20 cellular contexts compared by ENCODE assay signal in the genomic region with DNA sequence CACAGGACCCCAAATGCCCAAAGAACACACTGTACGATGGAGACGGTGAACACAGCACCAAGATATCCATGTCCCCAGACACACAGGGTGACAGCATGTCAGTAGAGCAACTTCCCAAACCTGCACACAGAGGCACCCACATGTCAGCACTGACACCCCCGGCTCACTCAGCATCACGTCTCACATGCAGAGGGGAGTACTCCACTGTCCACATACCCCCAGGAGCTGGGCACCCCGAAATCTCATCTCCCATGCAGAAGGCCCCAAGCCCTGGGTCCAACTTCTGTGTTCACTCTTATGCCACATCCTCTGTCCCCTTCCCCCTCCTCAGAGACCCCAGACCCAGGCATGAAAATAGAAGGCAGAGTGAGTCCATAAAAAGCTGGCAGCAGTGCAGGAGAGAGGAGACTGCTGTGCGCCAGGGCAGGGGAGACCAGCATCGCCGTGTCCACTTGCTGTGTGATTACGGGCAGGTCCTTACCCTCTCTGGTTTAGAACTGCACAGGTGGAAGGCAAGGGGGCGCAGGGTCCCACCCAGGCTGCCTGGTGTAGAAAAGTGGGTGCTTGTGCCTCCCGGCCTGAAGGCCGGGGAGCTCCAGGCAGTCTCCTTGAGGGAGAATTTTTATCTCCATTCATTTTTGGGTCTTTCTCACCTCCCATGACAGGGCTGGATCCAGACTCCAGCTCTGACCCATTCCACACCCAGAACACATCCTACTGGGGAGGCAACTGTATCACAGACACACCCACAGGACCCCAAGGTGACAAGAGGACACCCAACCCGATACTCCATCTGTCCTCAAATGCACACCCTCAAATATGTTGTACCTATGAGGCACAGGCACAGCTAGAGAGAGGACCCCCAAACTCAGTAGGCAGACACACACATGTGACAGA. TPM values are rescaled to one million over a fixed set of nuclear protein-coding genes. Genes with fewer than 3 reads are reported as not detected.
A peak's percentile ranks its signal among the peaks of the same experiment; 100 is the strongest.
DNase-seq lines count a peak whose midpoint lies in the region; ATAC-seq, FAIRE-seq and TF ChIP-seq lines count a peak whose summit lies in the region.
"Had no signal": no experiment of that assay in that cellular context is flagged by ENCODE, and none has a peak within 500 bp of the region (broad histone marks: within the 10 kb centered on the region; RNA-seq: fewer than 3 reads in every experiment).

No MANE protein-coding gene starts in this region.

- H3K4me1 ChIP-seq in HEK293 (ENCODE audit: control insufficient read depth, insufficient read depth, low read length) (no peaks in the 10 kb centered on the region), GM12878 (ENCODE audit: control insufficient read depth, insufficient read depth, low read length) (no peaks in the 10 kb centered on the region), osteoblast (ENCODE audit: insufficient read depth, low read length) (no peaks in the 10 kb centered on the region)

- peak overlapping the region; percentile 3 for H3K27ac Mint-ChIP-seq in activated CD4-positive, alpha-beta T cell treated with anti-CD3 and anti-CD28 coated beads, Interleukin-2, amount 10 ng/mL, durations not matched to agents 7 days and 5 days
- H3K27ac Mint-ChIP-seq: stimulated activated memory B cell treated with anti-CD40 and anti-IgM and Interleukin-4, amounts not matched to agents 10 μg/mL and 1 μg/mL and 100 μg/mL, for 72 hours had no signal

- no peak for TF ChIP-seq EP300 in GM12878 (IDR thresholded peaks at IDR 0.05; ENCODE audit: borderline replicate concordance in 1 of 2, control insufficient read depth in 1 of 2, low read depth in 2 of 2, low read length in 2 of 2)

- H3K4me1 Mint-ChIP-seq in activated CD4-positive, alpha-beta T cell treated with anti-CD3 and anti-CD28 coated beads, Interleukin-2, amount 10 ng/mL, durations not matched to agents 7 days and 5 days = peaks cover 22% of the 10 kb centered on the region

- intact Hi-C loops in GM12878 (cut with micrococcal nuclease; ENCODE audit: unreplicated experiment) (no loop called here), Right ventricle myocardium superior (cut with DNase I) (no loop called here)

- SMC1A ChIA-PET in GM12878 (lab: Charles Lee; ENCODE audit: uncharacterized antibody, unreplicated experiment) = no interaction called here

- H3K36me3 Mint-ChIP-seq in activated CD4-positive, alpha-beta T cell treated with anti-CD3 and anti-CD28 coated beads, Interleukin-2, amount 10 ng/mL, durations not matched to agents 7 days and 5 days (ENCODE audit: low read depth) = peaks cover 18% of the 10 kb centered on the region

- no peaks in the 10 kb centered on the region for H3K9me3 ChIP-seq in HEK293 (ENCODE audit: control insufficient read depth, insufficient read depth, low read depth, low read length)
- H3K9me3 ChIP-seq in GM12878 (replicated peaks; ENCODE audit: control insufficient read depth, insufficient read depth, low read length) = no peaks in the 10 kb centered on the region
- H3K9me3 ChIP-seq in osteoblast (ENCODE audit: low read depth, low read length) = no peaks in the 10 kb centered on the region

- DNase-seq in activated CD4-positive, alpha-beta T cell treated with anti-CD3 and anti-CD28 coated beads, Interleukin-2, amount 10 ng/mL, durations not matched to agents 7 days and 5 days = peak; percentile 29
- no peak for DNase-seq in activated CD4-positive, alpha-beta T cell treated with anti-CD3 and anti-CD28 coated beads for 48 hours
- DNase-seq in GM12878 (ENCODE audit: low read depth, low spot score) (no peak), osteoblast (ENCODE audit: insufficient read length, low spot score, missing footprints) (peak; percentile 92), Right ventricle myocardium superior (no peak), NCI-H187 treated with DMSO at 0.1 percent for 48 hours (lab: John Stamatoyannopoulos, UW) (no peak)
- DNase-seq: activated CD4-positive, alpha-beta T cell treated with anti-CD3 and anti-CD28 coated beads for 4 hours; activated gamma-delta T cell treated with Interleukin-2 at 50 U/mL for 16 hours; central memory CD4-positive, alpha-beta T cell; HCEC 1CT; KG1; mesenchymal stem cell; NCI-H1417 treated with DMSO at 0.1 percent for 48 hours; NCI-H510A treated with DMSO at 0.1 percent for 48 hours had no signal

- H3K27me3 ChIP-seq in GM12878 (replicated peaks in 1 of 2; ENCODE audit: control insufficient read depth in 2 of 2, insufficient read depth in 2 of 2, low read length in 1 of 2) (peaks cover 3% of the 10 kb centered on the region in 2 experiments; a peak in 3 of 4 replicates), osteoblast (ENCODE audit: insufficient read depth, low read length) (peaks cover 51% of the 10 kb centered on the region)

- in situ Hi-C loops in GM12878 (cut with MboI) = no loop called here

- no peak for FAIRE-seq in GM12878 (lab: Jason Lieb, UNC)
- FAIRE-seq: frontal cortex had no signal

- CTCF ChIA-PET in activated CD4-positive, alpha-beta T cell treated with anti-CD3 and anti-CD28 coated beads, Interleukin-2, amount 10 ng/mL, durations not matched to agents 7 days and 5 days (lab: Charles Lee) = interaction anchor here (1.1 to 2.0 kb wide), 2 partner anchors 8 to 25 kb away, joined by 3 to 5 read pairs; no protein-coding TSS in a partner anchor
- CTCF ChIA-PET in HEK293 (lab: Yijun Ruan, JAX) (interaction anchor here (0.6 to 1.0 kb wide), 4 partner anchors 23 to 121 kb away, joined by 3 to 4 read pairs (median 3); no protein-coding TSS in a partner anchor), GM12878 (lab: Yijun Ruan, JAX) (no interaction called here)

- TF ChIP-seq POLR2A in GM12878 (IDR thresholded peaks at IDR 0.05; ENCODE audit: low read depth, low read length) = peak; percentile 47; the same call in 1 of the 2 replicates

- peaks cover 4 to 10% of the 10 kb centered on the region in 2 experiments for H3K36me3 ChIP-seq in HEK293 (ENCODE audit: control insufficient read depth in 2 of 2, insufficient read depth in 1 of 2, low read length in 2 of 2)
- peaks cover 0 to 4% of the 10 kb centered on the region in 2 experiments; a peak in 3 of 4 replicates for H3K36me3 ChIP-seq in GM12878 (ENCODE audit: control insufficient read depth in 2 of 2, insufficient read depth in 2 of 2, low read length in 1 of 2)
- peaks cover 7% of the 10 kb centered on the region for H3K36me3 ChIP-seq in osteoblast (ENCODE audit: insufficient read depth, low read length)

- H3K4me2 ChIP-seq in GM12878 (ENCODE audit: control insufficient read depth, insufficient read depth) (no peak overlapping the region), osteoblast (ENCODE audit: insufficient read depth, low read length) (no peak overlapping the region)

- no peak overlapping the region for H3K4me3 Mint-ChIP-seq in activated CD4-positive, alpha-beta T cell treated with anti-CD3 and anti-CD28 coated beads, Interleukin-2, amount 10 ng/mL, durations not matched to agents 7 days and 5 days
- H3K4me3 Mint-ChIP-seq: stimulated activated memory B cell treated with anti-CD40 and anti-IgM and Interleukin-4, amounts not matched to agents 10 μg/mL and 1 μg/mL and 100 μg/mL, for 72 hours had no signal

- H4K20me1 ChIP-seq in GM12878 (ENCODE audit: control insufficient read depth, insufficient read depth) = peaks cover 6% of the 10 kb centered on the region; the same call in 1 of the 2 replicates
- peaks cover 22% of the 10 kb centered on the region for H4K20me1 ChIP-seq in osteoblast (ENCODE audit: insufficient read depth, low read length)

- no peak overlapping the region for H2AFZ ChIP-seq in GM12878 (ENCODE audit: control insufficient read depth, low read depth, low read length)
- H2AFZ ChIP-seq in osteoblast (ENCODE audit: low read length) = no peak overlapping the region

- ATAC-seq in GM12878 = no peak
- ATAC-seq in Right ventricle myocardium superior (ENCODE audit: poor library complexity) = no peak
- ATAC-seq in HG03521 (IDR thresholded peaks at IDR 0.05; ENCODE audit: unreplicated experiment) = no peak
- ATAC-seq: stimulated activated memory B cell treated with anti-CD40 and anti-IgM and Interleukin-4, amounts not matched to agents 10 μg/mL and 1 μg/mL and 100 μg/mL, for 72 hours had no signal

- 39% methylated on average over 13 of the region's 13 CpGs for WGBS in GM12878 (ENCODE audit: insufficient coverage, insufficient replicate concordance, low lambda C conversion rate, missing lambda C conversion rate)

- no peak for TF ChIP-seq RAD21 in GM12878 (IDR thresholded peaks at IDR 0.05; ENCODE audit: insufficient read depth, low read depth, low read length)

- no peaks in the 10 kb centered on the region for H3K9me3 Mint-ChIP-seq in activated CD4-positive, alpha-beta T cell treated with anti-CD3 and anti-CD28 coated beads, Interleukin-2, amount 10 ng/mL, durations not matched to agents 7 days and 5 days
- H3K9me3 Mint-ChIP-seq: stimulated activated memory B cell treated with anti-CD40 and anti-IgM and Interleukin-4, amounts not matched to agents 10 μg/mL and 1 μg/mL and 100 μg/mL, for 72 hours had no signal

- no peak overlapping the region for H3K27ac ChIP-seq in HEK293 (ENCODE audit: extremely low read depth, low read depth, low read length)
- H3K27ac ChIP-seq in GM12878 (ENCODE audit: control insufficient read depth, insufficient read depth) = no peak overlapping the region
- H3K27ac ChIP-seq in osteoblast (ENCODE audit: low read depth, low read length) = no peak overlapping the region

- RAD21 ChIA-PET in GM12878 (lab: Charles Lee; ENCODE audit: unreplicated experiment) = no interaction called here

- H3K27me3 Mint-ChIP-seq in activated CD4-positive, alpha-beta T cell treated with anti-CD3 and anti-CD28 coated beads, Interleukin-2, amount 10 ng/mL, durations not matched to agents 7 days and 5 days = peaks cover 34% of the 10 kb centered on the region

- no TSS peak for BruUV-seq in GM12878 (replicated peaks; lab: Mats Ljungman, UMichigan)

- no peak for TF ChIP-seq CTCF in HEK293 (tag by site-specific recombination; IDR thresholded peaks at IDR 0.05)
- no peak for TF ChIP-seq CTCF in GM12878 (IDR thresholded peaks at IDR 0.05 in 2 of 3, conservative IDR thresholded peaks at IDR 0.05 in 1 of 3; ENCODE audit: control insufficient read depth in 2 of 3, extremely low read depth in 1 of 3, insufficient read depth in 1 of 3, low read depth in 3 of 3, low read length in 3 of 3)
- no peak for TF ChIP-seq CTCF in osteoblast (IDR thresholded peaks at IDR 0.05; ENCODE audit: extremely low read depth, low read depth, low read length)

- H3K79me2 ChIP-seq in GM12878 (ENCODE audit: control insufficient read depth, insufficient read depth, low read length) (no peaks in the 10 kb centered on the region), osteoblast (ENCODE audit: insufficient read depth, low read length) (no peaks in the 10 kb centered on the region)

- H3K4me3 ChIP-seq in HEK293 (ENCODE audit: low read depth, low read length) (no peak overlapping the region), GM12878 (no peak overlapping the region), osteoblast (ENCODE audit: insufficient read depth, low read length) (no peak overlapping the region)

- H3K9ac ChIP-seq in GM12878 (ENCODE audit: control insufficient read depth, insufficient read depth, low read length) = no peak overlapping the region

- POLR2A ChIA-PET in activated CD4-positive, alpha-beta T cell treated with anti-CD3 and anti-CD28 coated beads, Interleukin-2, amount 10 ng/mL, durations not matched to agents 7 days and 5 days (lab: Charles Lee) = interaction anchor here (0.6 to 0.9 kb wide), 2 partner anchors 372 to 1649 kb away, joined by 5 to 6 read pairs; no protein-coding TSS in a partner anchor
- POLR2A ChIA-PET in HEK293 (lab: Yijun Ruan, JAX) (interaction anchor here (0.8 to 1.4 kb wide), 3 partner anchors 27 to 52 kb away, joined by 3 to 6 read pairs (median 3); no protein-coding TSS in a partner anchor), GM12878 (lab: Charles Lee) (no interaction called here)

RNA-seq across cellular contexts. Expression of a gene that starts 17.0 kb away (rescaled TPM):
- total RNA-seq in activated CD4-positive, alpha-beta T cell treated with anti-CD3 and anti-CD28 coated beads, Interleukin-2, amount 10 ng/mL, durations not matched to agents 7 days and 5 days = 1 to 10 TPM; 1.5 to 1.6 TPM
- 0.83 and 1.2 TPM in 2 replicates for total RNA-seq in GM12878 (2013; cell fraction: nucleolus; rRNA removed)
- 0.11 TPM in 1 of 2 replicates, not detected in the other for total RNA-seq in GM12878 (2014; rRNA removed)
- total RNA-seq in GM12878 (2014; rRNA removed; fragmentation: Illumina TruSeq; extraction: Trizol) = not detected in 2 replicates
- total RNA-seq in GM12878 (2021) = 0.10 and 0.19 TPM in 2 replicates
- 0.46 TPM for polyA plus RNA-seq in GM12878 (2011; ENCODE audit: low read depth)
- 0.05 TPM in 1 of 2 replicates, not detected in the other for polyA plus RNA-seq in GM12878 (2011; rRNA removed)
- 0.04 and 0.10 TPM in 2 replicates for polyA plus RNA-seq in GM12878 (2011; cell fraction: cytosol; rRNA removed)
- 1.2 and 1.3 TPM in 2 replicates for polyA plus RNA-seq in GM12878 (2011; cell fraction: nucleus; rRNA removed)
- polyA plus RNA-seq in GM12878 (2012) = 1.00 and 1.4 TPM in 2 replicates
- polyA plus RNA-seq in GM12878 (2014; fragmentation: Illumina TruSeq; extraction: Trizol) = 0.04 TPM in 1 of 2 replicates, not detected in the other
- polyA plus RNA-seq in GM12878 (2014; fragmentation: Nextera tagmentation; extraction: Ambion mirVana) = not detected
- polyA plus RNA-seq in GM12878 (2014; rRNA removed) = 0.10 TPM in 1 of 2 replicates, not detected in the other
- not detected for polyA plus RNA-seq in GM12878 (2016; fragmentation: Nextera tagmentation; extraction: Ambion mirVana)
- polyA minus RNA-seq in GM12878 (2011; rRNA and poly(A)+ RNA removed) = not detected in 2 replicates
- polyA minus RNA-seq in GM12878 (2011; cell fraction: cytosol; rRNA and poly(A)+ RNA removed) = not detected in 2 replicates
- 0.24 TPM in 1 of 2 replicates, not detected in the other for polyA minus RNA-seq in GM12878 (2011; cell fraction: nucleus; rRNA and poly(A)+ RNA removed)
- under 0.01 TPM in 2 replicates for total RNA-seq in osteoblast
- total RNA-seq in Right ventricle myocardium superior = not detected
- total RNA-seq: frontal cortex, urinary bladder had no signal

RNA-seq across cellular contexts. Expression of a gene that starts 28.3 kb away (rescaled TPM):
- total RNA-seq in activated CD4-positive, alpha-beta T cell treated with anti-CD3 and anti-CD28 coated beads, Interleukin-2, amount 10 ng/mL, durations not matched to agents 7 days and 5 days = 100 to 1,000 TPM; 663 to 761 TPM
- 129 and 142 TPM in 2 replicates for total RNA-seq in GM12878 (2013; cell fraction: nucleolus; rRNA removed)
- total RNA-seq in GM12878 (2014; rRNA removed) (63.3 and 67.8 TPM in 2 replicates), GM12878 (2014; rRNA removed; fragmentation: Illumina TruSeq; extraction: Trizol) (21.2 and 21.7 TPM in 2 replicates), GM12878 (2021) (185 and 207 TPM in 2 replicates), osteoblast (30.6 and 31.8 TPM in 2 replicates), Right ventricle myocardium superior (30.1 TPM)
- 58.7 TPM for polyA plus RNA-seq in GM12878 (2011; ENCODE audit: low read depth)
- polyA plus RNA-seq in GM12878 (2011; rRNA removed) (22.5 and 40.1 TPM in 2 replicates), GM12878 (2014; fragmentation: Illumina TruSeq; extraction: Trizol) (13.4 and 35.3 TPM in 2 replicates), GM12878 (2014; fragmentation: Nextera tagmentation; extraction: Ambion mirVana) (1 to 10 TPM; 1.2 to 5.9 TPM), GM12878 (2014; rRNA removed) (151 and 182 TPM in 2 replicates), GM12878 (2016; fragmentation: Nextera tagmentation; extraction: Ambion mirVana) (100 to 1,000 TPM in 1 of 2 experiments, 10 to 100 TPM in 1; 89.7 to 110 TPM)
- polyA plus RNA-seq in GM12878 (2011; cell fraction: cytosol; rRNA removed) = 52.3 and 74.7 TPM in 2 replicates
- 425 and 583 TPM in 2 replicates for polyA plus RNA-seq in GM12878 (2011; cell fraction: nucleus; rRNA removed)
- polyA plus RNA-seq in GM12878 (2012) = 158 and 192 TPM in 2 replicates
- 21.7 and 42.7 TPM in 2 replicates for polyA minus RNA-seq in GM12878 (2011; rRNA and poly(A)+ RNA removed)
- polyA minus RNA-seq in GM12878 (2011; cell fraction: cytosol; rRNA and poly(A)+ RNA removed) = 28.9 and 30.2 TPM in 2 replicates
- polyA minus RNA-seq in GM12878 (2011; cell fraction: nucleus; rRNA and poly(A)+ RNA removed) = 40.9 and 71.2 TPM in 2 replicates

RNA-seq across cellular contexts. Expression of a gene that starts 34.2 kb away (rescaled TPM):
- total RNA-seq in activated CD4-positive, alpha-beta T cell treated with anti-CD3 and anti-CD28 coated beads, Interleukin-2, amount 10 ng/mL, durations not matched to agents 7 days and 5 days = 1 to 10 TPM; 2.9 to 4.7 TPM
- total RNA-seq in GM12878 (2013; cell fraction: nucleolus; rRNA removed) = 163 and 166 TPM in 2 replicates
- 370 and 414 TPM in 2 replicates for total RNA-seq in GM12878 (2014; rRNA removed)
- total RNA-seq in GM12878 (2014; rRNA removed; fragmentation: Illumina TruSeq; extraction: Trizol) = 243 and 253 TPM in 2 replicates
- 357 and 368 TPM in 2 replicates for total RNA-seq in GM12878 (2021)
- polyA plus RNA-seq in GM12878 (2011; ENCODE audit: low read depth) = 302 TPM
- 117 and 280 TPM in 2 replicates for polyA plus RNA-seq in GM12878 (2011; rRNA removed)
- 347 and 501 TPM in 2 replicates for polyA plus RNA-seq in GM12878 (2011; cell fraction: cytosol; rRNA removed)
- 160 and 176 TPM in 2 replicates for polyA plus RNA-seq in GM12878 (2011; cell fraction: nucleus; rRNA removed)
- 480 and 877 TPM in 2 replicates for polyA plus RNA-seq in GM12878 (2012)
- 97.1 and 294 TPM in 2 replicates for polyA plus RNA-seq in GM12878 (2014; fragmentation: Illumina TruSeq; extraction: Trizol)
- polyA plus RNA-seq in GM12878 (2014; fragmentation: Nextera tagmentation; extraction: Ambion mirVana) = 10 to 100 TPM; 38.8 to 76.5 TPM
- polyA plus RNA-seq in GM12878 (2014; rRNA removed) = 400 and 502 TPM in 2 replicates
- 100 to 1,000 TPM; 268 to 283 TPM for polyA plus RNA-seq in GM12878 (2016; fragmentation: Nextera tagmentation; extraction: Ambion mirVana)
- polyA minus RNA-seq in GM12878 (2011; rRNA and poly(A)+ RNA removed) = 144 and 359 TPM in 2 replicates
- polyA minus RNA-seq in GM12878 (2011; cell fraction: cytosol; rRNA and poly(A)+ RNA removed) = 143 and 156 TPM in 2 replicates
- polyA minus RNA-seq in GM12878 (2011; cell fraction: nucleus; rRNA and poly(A)+ RNA removed) = 66.9 and 93.6 TPM in 2 replicates
- total RNA-seq in osteoblast = 0.36 TPM in 1 of 2 replicates, not detected in the other
- not detected for total RNA-seq in Right ventricle myocardium superior
- total RNA-seq: frontal cortex, osteocyte had no signal

RNA-seq across cellular contexts. Expression of a gene that starts 47.9 kb away (rescaled TPM):
- total RNA-seq in activated CD4-positive, alpha-beta T cell treated with anti-CD3 and anti-CD28 coated beads, Interleukin-2, amount 10 ng/mL, durations not matched to agents 7 days and 5 days = 10 to 100 TPM; 67.4 to 74.0 TPM
- 9.6 and 11.0 TPM in 2 replicates for total RNA-seq in GM12878 (2013; cell fraction: nucleolus; rRNA removed)
- 90.6 and 104 TPM in 2 replicates for total RNA-seq in GM12878 (2014; rRNA removed)
- 14.1 and 15.6 TPM in 2 replicates for total RNA-seq in GM12878 (2014; rRNA removed; fragmentation: Illumina TruSeq; extraction: Trizol)
- 71.2 and 80.6 TPM in 2 replicates for total RNA-seq in GM12878 (2021)
- polyA plus RNA-seq in GM12878 (2011; ENCODE audit: low read depth) = 57.5 TPM
- polyA plus RNA-seq in GM12878 (2011; rRNA removed) = 8.3 and 15.9 TPM in 2 replicates
- polyA plus RNA-seq in GM12878 (2011; cell fraction: cytosol; rRNA removed) = 41.8 and 54.8 TPM in 2 replicates
- 25.1 and 27.7 TPM in 2 replicates for polyA plus RNA-seq in GM12878 (2011; cell fraction: nucleus; rRNA removed)
- polyA plus RNA-seq in GM12878 (2012) = 69.9 and 85.8 TPM in 2 replicates
- 5.2 and 11.1 TPM in 2 replicates for polyA plus RNA-seq in GM12878 (2014; fragmentation: Illumina TruSeq; extraction: Trizol)
- polyA plus RNA-seq in GM12878 (2014; fragmentation: Nextera tagmentation; extraction: Ambion mirVana) = 10 to 100 TPM; 10.9 to 27.3 TPM
- 115 and 118 TPM in 2 replicates for polyA plus RNA-seq in GM12878 (2014; rRNA removed)
- 10 to 100 TPM; 86.9 to 90.4 TPM for polyA plus RNA-seq in GM12878 (2016; fragmentation: Nextera tagmentation; extraction: Ambion mirVana)
- polyA minus RNA-seq in GM12878 (2011; rRNA and poly(A)+ RNA removed) = 11.8 and 16.9 TPM in 2 replicates
- 4.4 and 4.8 TPM in 2 replicates for polyA minus RNA-seq in GM12878 (2011; cell fraction: cytosol; rRNA and poly(A)+ RNA removed)
- polyA minus RNA-seq in GM12878 (2011; cell fraction: nucleus; rRNA and poly(A)+ RNA removed) = 7.6 and 12.1 TPM in 2 replicates
- total RNA-seq in osteoblast = 95.2 and 117 TPM in 2 replicates
- total RNA-seq in Right ventricle myocardium superior = 62.1 TPM

RNA-seq across cellular contexts. Expression of a gene that starts 51.2 kb away (rescaled TPM):
- 1,000 to 10,000 TPM; 2,679 to 3,011 TPM for total RNA-seq in activated CD4-positive, alpha-beta T cell treated with anti-CD3 and anti-CD28 coated beads, Interleukin-2, amount 10 ng/mL, durations not matched to agents 7 days and 5 days
- 337 and 389 TPM in 2 replicates for total RNA-seq in GM12878 (2013; cell fraction: nucleolus; rRNA removed)
- 2,833 and 3,056 TPM in 2 replicates for total RNA-seq in GM12878 (2014; rRNA removed)
- 4,466 and 4,585 TPM in 2 replicates for total RNA-seq in GM12878 (2014; rRNA removed; fragmentation: Illumina TruSeq; extraction: Trizol)
- total RNA-seq in GM12878 (2021) = 4,047 and 4,139 TPM in 2 replicates
- polyA plus RNA-seq in GM12878 (2011; ENCODE audit: low read depth) = 3,782 TPM
- polyA plus RNA-seq in GM12878 (2011; rRNA removed) = 2,203 and 3,275 TPM in 2 replicates
- polyA plus RNA-seq in GM12878 (2011; cell fraction: cytosol; rRNA removed) = 6,871 and 7,631 TPM in 2 replicates
- polyA plus RNA-seq in GM12878 (2011; cell fraction: nucleus; rRNA removed) = 984 and 1,594 TPM in 2 replicates
- 5,988 and 6,622 TPM in 2 replicates for polyA plus RNA-seq in GM12878 (2012)
- polyA plus RNA-seq in GM12878 (2014; fragmentation: Illumina TruSeq; extraction: Trizol) = 763 and 2,654 TPM in 2 replicates
- polyA plus RNA-seq in GM12878 (2014; fragmentation: Nextera tagmentation; extraction: Ambion mirVana) = 1,000 to 10,000 TPM; 5,523 to 5,578 TPM
- 2,615 and 3,329 TPM in 2 replicates for polyA plus RNA-seq in GM12878 (2014; rRNA removed)
- 1,000 to 10,000 TPM; 4,207 to 4,390 TPM for polyA plus RNA-seq in GM12878 (2016; fragmentation: Nextera tagmentation; extraction: Ambion mirVana)
- 545 and 1,896 TPM in 2 replicates for polyA minus RNA-seq in GM12878 (2011; rRNA and poly(A)+ RNA removed)
- polyA minus RNA-seq in GM12878 (2011; cell fraction: cytosol; rRNA and poly(A)+ RNA removed) = 1,252 and 1,303 TPM in 2 replicates
- polyA minus RNA-seq in GM12878 (2011; cell fraction: nucleus; rRNA and poly(A)+ RNA removed) = 228 and 274 TPM in 2 replicates
- 486 and 791 TPM in 2 replicates for total RNA-seq in osteoblast
- total RNA-seq in Right ventricle myocardium superior = 586 TPM

Comparison
In these comparisons a context has a peak if more than half of its experiments do, and no peak if none do; other contexts are left out.
1. DNase-seq: peak in activated CD4-positive, alpha-beta T cell treated with anti-CD3 and anti-CD28 coated beads, Interleukin-2, amount 10 ng/mL, durations not matched to agents 7 days and 5 days (single experiment) and osteoblast (single experiment); none in activated CD4-positive, alpha-beta T cell treated with anti-CD3 and anti-CD28 coated beads for 48 hours (single experiment), GM12878 (single experiment), Right ventricle myocardium superior (single experiment) and NCI-H187 treated with DMSO at 0.1 percent for 48 hours (single experiment).
2. RNA of a gene that starts 34.2 kb away (total RNA-seq): 163 to 414 TPM in GM12878; 2.9 to 4.7 TPM in activated CD4-positive, alpha-beta T cell treated with anti-CD3 and anti-CD28 coated beads, Interleukin-2, amount 10 ng/mL, durations not matched to agents 7 days and 5 days, 0.36 TPM in osteoblast and not detected in Right ventricle myocardium superior (single experiment); every median in the first group is over 10 times any median in the second.